21 cellular contexts compared by ENCODE assay signal in the genomic region with DNA sequence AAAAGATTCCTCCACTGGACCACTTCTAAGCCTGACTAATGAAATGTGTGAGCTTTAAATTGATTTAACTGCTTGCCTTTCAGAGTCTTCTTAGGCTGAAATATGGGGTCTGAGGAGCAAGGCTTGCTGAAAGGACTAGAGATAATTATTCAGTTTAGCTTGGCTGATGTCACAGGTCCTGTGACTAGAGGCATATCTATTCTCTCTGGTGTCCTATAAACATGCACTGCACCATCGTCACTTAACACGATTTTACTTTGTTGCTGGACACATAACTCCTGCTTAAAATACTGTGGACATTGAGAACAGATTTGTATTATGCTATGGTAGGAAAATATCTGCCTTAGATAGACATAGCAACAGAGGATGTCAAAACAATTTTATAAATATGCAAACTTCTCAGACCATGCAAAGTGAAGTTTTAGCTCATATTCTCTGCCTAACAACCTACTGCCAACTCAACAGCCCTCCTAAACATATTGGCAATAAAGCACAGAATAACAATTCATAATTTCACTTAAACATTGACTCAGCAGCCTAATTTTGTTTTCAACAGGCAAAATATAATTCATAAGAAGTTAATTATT.
DNase-seq lines count a peak whose midpoint lies in the region; ATAC-seq, FAIRE-seq and TF ChIP-seq lines count a peak whose summit lies in the region.
"Had no signal": no experiment of that assay in that cellular context is flagged by ENCODE, and none has a peak within 500 bp of the region (broad histone marks: within the 10 kb centered on the region; RNA-seq: fewer than 3 reads in every experiment).

No MANE protein-coding gene starts in this region.

- H3K36me3 ChIP-seq in K562 (ENCODE audit: control insufficient read depth, insufficient read depth, low read length) (no peaks in the 10 kb centered on the region), neuronal stem cell (replicated peaks in 1 of 2; ENCODE audit: control insufficient read depth in 2 of 2, insufficient read depth in 2 of 2, low read length in 2 of 2) (peaks cover 0 to 3% of the 10 kb centered on the region in 2 donors)

- H3K23ac ChIP-seq in neuronal stem cell (ENCODE audit: low read depth, low read length, poor library complexity): no peak overlapping the region

- in situ Hi-C loops in K562 (cut with MboI): no loop called here

- H3K4me2 ChIP-seq in K562 (ENCODE audit: insufficient read depth, low read length): no peak overlapping the region
- H3K4me2 ChIP-seq in neuronal stem cell (ENCODE audit: insufficient read depth, low read length, poor library complexity, severe bottlenecking): no peak overlapping the region
- H3K4me2 ChIP-seq: A549, GM23338 had no signal

- no TSS peak for BruUV-seq in K562 (replicated peaks; lab: Mats Ljungman, UMichigan)

- CTCF ChIA-PET in K562 (lab: Yijun Ruan, JAX; ENCODE audit: low intra/inter-chr PET ratio): no interaction called here

- H3K27ac ChIP-seq in K562 (ENCODE audit: extremely low read depth, low read depth, low read length) (no peak overlapping the region), neuronal stem cell (replicated peaks; ENCODE audit: low read length) (no peak overlapping the region), dorsolateral prefrontal cortex (no peak overlapping the region)
- H3K27ac ChIP-seq: 22Rv1, A549, C4-2B, HL-60 had no signal

- no peak overlapping the region for H3K18ac ChIP-seq in neuronal stem cell (ENCODE audit: low read length)

- DNase-seq in DMS53 (lab: John Stamatoyannopoulos, UW) (peak; percentile 8), DMS53 treated with DMSO at 0.1 percent for 48 hours (lab: John Stamatoyannopoulos, UW; ENCODE audit: unreplicated experiment) (no peak), NCI-H69 (lab: John Stamatoyannopoulos, UW) (peak; percentile 36), K562 (ENCODE audit: extremely low read depth in 1 of 4, low spot score in 3 of 4) (no peak), neuronal stem cell (ENCODE audit: low spot score) (no peak), dorsolateral prefrontal cortex (no peak)
- DNase-seq: AML-193; CD4-positive, alpha-beta memory T cell; DMS153; DND-41; EL; H7 had no signal

- H2BK5ac ChIP-seq in neuronal stem cell (ENCODE audit: low read length): no peak overlapping the region

- H3K4me1 ChIP-seq in K562 (replicated peaks in 1 of 2; ENCODE audit: control insufficient read depth in 2 of 2, insufficient read depth in 2 of 2, low read length in 2 of 2) (no peaks in the 10 kb centered on the region), neuronal stem cell (ENCODE audit: control insufficient read depth in 2 of 2, insufficient read depth in 1 of 2, low read depth in 1 of 2, low read length in 2 of 2) (peaks cover 0 to 8% of the 10 kb centered on the region in 2 donors)
- H3K4me1 ChIP-seq: A549 had no signal

- no peak overlapping the region for H3K14ac ChIP-seq in neuronal stem cell (ENCODE audit: low read length)

- H4K8ac ChIP-seq in neuronal stem cell (ENCODE audit: low read depth, low read length): no peak overlapping the region

- no peaks in the 10 kb centered on the region for H3K79me2 ChIP-seq in K562 (ENCODE audit: control insufficient read depth, insufficient read depth, low read length)

- intact Hi-C loops in K562 (cut with micrococcal nuclease) (no loop called here), dorsolateral prefrontal cortex (cut with DNase I) (no loop called here)

- no peak overlapping the region for H2BK12ac ChIP-seq in neuronal stem cell (ENCODE audit: low read length)

- POLR2A ChIA-PET in K562 (lab: Yijun Ruan, JAX): interaction anchor here (0.6 kb wide), 1 partner anchor 119 kb away, joined by 3 read pairs; no protein-coding TSS in a partner anchor

- no peak for ATAC-seq in K562
- ATAC-seq in HG03039 (IDR thresholded peaks at IDR 0.05; ENCODE audit: unreplicated experiment): no peak
- ATAC-seq: A549, GM23338, HCT116 had no signal

- no peak overlapping the region for H2BK15ac ChIP-seq in neuronal stem cell (ENCODE audit: low read length)

- H2BK120ac ChIP-seq in neuronal stem cell (ENCODE audit: low read depth, low read length): no peak overlapping the region

- H3K9me1 ChIP-seq in K562 (ENCODE audit: control insufficient read depth, insufficient read depth, low read length): no peaks in the 10 kb centered on the region

- no peaks in the 10 kb centered on the region for H3K79me1 ChIP-seq in neuronal stem cell (ENCODE audit: low read depth, low read length)

- TF ChIP-seq RAD21 in K562 (CRISPR knock-in tag; conservative IDR thresholded peaks at IDR 0.05 in 1 of 2, IDR thresholded peaks at IDR 0.05 in 1 of 2): no peak

- no peaks in the 10 kb centered on the region for H4K20me1 ChIP-seq in K562 (replicated peaks; ENCODE audit: control insufficient read depth, insufficient read depth, low read length)

- no peak overlapping the region for H2AFZ ChIP-seq in K562 (ENCODE audit: low read depth, low read length)
- H2AFZ ChIP-seq in neuronal stem cell (ENCODE audit: low read length): peak overlapping the region; percentile 74
- H2AFZ ChIP-seq: GM23338 had no signal

- H3K9me3 ChIP-seq in K562 (replicated peaks; ENCODE audit: control insufficient read depth, insufficient read depth, low read depth, low read length): no peaks in the 10 kb centered on the region
- no peaks in the 10 kb centered on the region for H3K9me3 ChIP-seq in neuronal stem cell (replicated peaks in 1 of 2; ENCODE audit: control insufficient read depth in 2 of 2, insufficient read depth in 1 of 2, low read depth in 1 of 2, low read length in 2 of 2)
- H3K9me3 ChIP-seq: A549 had no signal

- no peak for TF ChIP-seq EP300 in K562 (IDR thresholded peaks at IDR 0.05; ENCODE audit: low read length)

- TF ChIP-seq POLR2A in K562 (conservative IDR thresholded peaks at IDR 0.05): no peak

- H4K91ac ChIP-seq in neuronal stem cell (ENCODE audit: low read depth, low read length, poor library complexity): no peak overlapping the region

- no peak overlapping the region for H3K4me3 ChIP-seq in K562
- no peak overlapping the region for H3K4me3 ChIP-seq in neuronal stem cell (ENCODE audit: low read length in 2 of 2)
- H3K4me3 ChIP-seq in dorsolateral prefrontal cortex: no peak overlapping the region
- H3K4me3 ChIP-seq: A549, GM23338 had no signal

- WGBS in K562 (ENCODE audit: insufficient coverage, low coverage, missing lambda C conversion rate): 3% methylated on average over 2 of the region's 2 CpGs
- no CpG with 5 or more reads among the region's 2 CpGs for WGBS in neuronal stem cell (ENCODE audit: extremely low coverage in 2 of 2, insufficient read length in 2 of 2, insufficient replicate concordance in 1 of 2), 2 donors

- no peak for TF ChIP-seq CTCF in K562 (IDR thresholded peaks at IDR 0.05 in 2 of 3, conservative IDR thresholded peaks at IDR 0.05 in 1 of 3; ENCODE audit: insufficient read depth in 2 of 3, low read depth in 1 of 3, low read length in 3 of 3)
- TF ChIP-seq CTCF in dorsolateral prefrontal cortex (IDR thresholded peaks at IDR 0.05 in 54 of 56, conservative IDR thresholded peaks at IDR 0.05 in 2 of 56; ENCODE audit: low read depth in 1 of 56, partially characterized antibody in 56 of 56): no peak

- FAIRE-seq in K562 (lab: Jason Lieb, UNC): no peak
- FAIRE-seq: A549, GM12891, GM18507 had no signal

- H3K9ac ChIP-seq in K562 (ENCODE audit: insufficient read depth in 1 of 2, low read depth in 2 of 2, low read length in 2 of 2): no peak overlapping the region
- no peak overlapping the region for H3K9ac ChIP-seq in neuronal stem cell (ENCODE audit: low read depth, low read length, poor library complexity)

- H2AK5ac ChIP-seq in neuronal stem cell (ENCODE audit: low read depth, low read length): no peak overlapping the region

- no peak overlapping the region for H3K4ac ChIP-seq in neuronal stem cell (ENCODE audit: low read length)

- H3K27me3 ChIP-seq in K562 (ENCODE audit: control insufficient read depth in 2 of 2, insufficient read depth in 2 of 2, low read length in 2 of 2) (no peaks in the 10 kb centered on the region), neuronal stem cell (ENCODE audit: control insufficient read depth in 3 of 3, insufficient read depth in 3 of 3, low read depth in 1 of 3, low read length in 3 of 3) (no peaks in the 10 kb centered on the region), dorsolateral prefrontal cortex (no peaks in the 10 kb centered on the region)

TF ChIP-seq in K562, 482 proteins besides CTCF, POLR2A, EP300 and RAD21:
- TF ChIP-seq ZNF445 (CRISPR knock-in tag; IDR thresholded peaks at IDR 0.05; ENCODE audit: low read depth) (no peak), PCBP2 (IDR thresholded peaks at IDR 0.05; ENCODE audit: low read depth, low read length, poor library complexity, severe bottlenecking) (peak; percentile 21)
- TF ChIP-seq, protein P1, sequence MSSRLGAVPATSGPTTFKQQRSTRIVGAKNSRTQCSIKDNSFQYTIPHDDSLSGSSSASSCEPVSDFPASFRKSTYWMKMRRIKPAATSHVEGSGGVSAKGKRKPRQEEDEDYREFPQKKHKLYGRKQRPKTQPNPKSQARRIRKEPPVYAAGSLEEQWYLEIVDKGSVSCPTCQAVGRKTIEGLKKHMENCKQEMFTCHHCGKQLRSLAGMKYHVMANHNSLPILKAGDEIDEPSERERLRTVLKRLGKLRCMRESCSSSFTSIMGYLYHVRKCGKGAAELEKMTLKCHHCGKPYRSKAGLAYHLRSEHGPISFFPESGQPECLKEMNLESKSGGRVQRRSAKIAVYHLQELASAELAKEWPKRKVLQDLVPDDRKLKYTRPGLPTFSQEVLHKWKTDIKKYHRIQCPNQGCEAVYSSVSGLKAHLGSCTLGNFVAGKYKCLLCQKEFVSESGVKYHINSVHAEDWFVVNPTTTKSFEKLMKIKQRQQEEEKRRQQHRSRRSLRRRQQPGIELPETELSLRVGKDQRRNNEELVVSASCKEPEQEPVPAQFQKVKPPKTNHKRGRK (tag; IDR thresholded peaks at IDR 0.05): no peak
TF ChIP-seq in K562: peak in this region for 1.

Comparison
In these comparisons a context has a peak if more than half of its experiments do, and no peak if none do; other contexts are left out.
1. DNase-seq: peak in DMS53 (single experiment) and NCI-H69 (single experiment); none in DMS53 treated with DMSO at 0.1 percent for 48 hours (single experiment), K562 (0 of 4), neuronal stem cell (single experiment) and dorsolateral prefrontal cortex (0 of 10).